Comparison of ENCODE assay signal across 1 cellular context in genomic region chr11:574632-575323, GRCh38.
A peak's percentile ranks its signal among the peaks of the same experiment; 100 is the strongest.
TF ChIP-seq lines count a peak whose summit lies in the region.

No MANE protein-coding gene starts in this region.

TF ChIP-seq in K562, 482 proteins besides CTCF, POLR2A, EP300 and RAD21:
- TF ChIP-seq PCBP1 (IDR thresholded peaks at IDR 0.05; ENCODE audit: low read depth, low read length, poor library complexity, severe bottlenecking) (no peak), KAT2B (IDR thresholded peaks at IDR 0.05; ENCODE audit: low read depth, low read length) (no peak), GATAD2A (IDR thresholded peaks at IDR 0.05) (0 out of 2 replicates have a peak, but pooled peaks have one; percentile 15), MAZ (CRISPR knock-in tag; conservative IDR thresholded peaks at IDR 0.05 in 1 of 2, IDR thresholded peaks at IDR 0.05 in 1 of 2) (0 out of 4 replicates have a peak, but pooled peaks of 1 of the 2 experiments have one; percentile 30), CBFB (CRISPR knock-in tag; IDR thresholded peaks at IDR 0.05) (no peak), GTF2E2 (tag; IDR thresholded peaks at IDR 0.05) (0 out of 2 replicates have a peak, but pooled peaks have one; percentile 8), PHTF2 (CRISPR knock-in tag; IDR thresholded peaks at IDR 0.05) (no peak)
